Comparison of ENCODE assay signal across 28 cellular contexts in genomic region chrX:13863326-13863725, GRCh38. TPM values are rescaled to one million over a fixed set of nuclear protein-coding genes. Genes with fewer than 3 reads are reported as not detected.
DNase-seq lines count a peak whose midpoint lies in the region; ATAC-seq and TF ChIP-seq lines count a peak whose summit lies in the region.
"Had no signal": no experiment of that assay in that cellular context is flagged by ENCODE, and none has a peak within 500 bp of the region (broad histone marks: within the 10 kb centered on the region; RNA-seq: fewer than 3 reads in every experiment).

No MANE protein-coding gene starts in this region.

- peaks cover 6% of the 10 kb centered on the region for H3K4me1 ChIP-seq in neural progenitor cell
- no peaks in the 10 kb centered on the region for H3K4me1 ChIP-seq in aorta (ENCODE audit: control insufficient read depth in 1 of 2, insufficient read depth in 2 of 2, low read length in 2 of 2)
- H3K4me1 ChIP-seq: gastrocnemius medialis, right lobe of liver, SJSA1 had no signal

- 51 to 63% methylated on average over 3 of the region's 3 CpGs for WGBS in aorta, 2 donors

- H3K4me2 ChIP-seq in neural progenitor cell, result peak overlapping the region; percentile 19

- no peaks in the 10 kb centered on the region for H3F3A ChIP-seq in neural progenitor cell (ENCODE audit: low read depth)

- H3K27me3 ChIP-seq in neural progenitor cell (no peaks in the 10 kb centered on the region), aorta (ENCODE audit: control insufficient read depth in 1 of 2, insufficient read depth in 2 of 2, low read length in 1 of 2) (no peaks in the 10 kb centered on the region)
- H3K27me3 ChIP-seq: gastrocnemius medialis, ovary, right lobe of liver, SJSA1, tibial nerve had no signal

- H3K27ac ChIP-seq in caudate nucleus (ENCODE audit: low read depth, low read length) (peak overlapping the region; percentile 71), neural progenitor cell (no peak overlapping the region), aorta (ENCODE audit: low read depth in 1 of 2, low read length in 2 of 2) (no peak overlapping the region)
- H3K27ac ChIP-seq: epithelial cell of prostate, gastrocnemius medialis, GM23248, ovary, right lobe of liver, SJSA1, VCaP had no signal

- H4K20me1 ChIP-seq in neural progenitor cell (ENCODE audit: low read depth), result no peaks in the 10 kb centered on the region

- no peak overlapping the region for H3K9ac ChIP-seq in neural progenitor cell
- H3K9ac ChIP-seq: GM23248 had no signal

- H3K9me3 ChIP-seq in neural progenitor cell (ENCODE audit: low read depth) (no peaks in the 10 kb centered on the region), aorta (ENCODE audit: control insufficient read depth, low read length) (no peaks in the 10 kb centered on the region)
- H3K9me3 ChIP-seq: gastrocnemius medialis, ovary, right lobe of liver, SJSA1, tibial nerve had no signal

- no peak overlapping the region for H3K4me3 ChIP-seq in neural progenitor cell
- H3K4me3 ChIP-seq in aorta (ENCODE audit: low read length in 2 of 2), result no peak overlapping the region
- H3K4me3 ChIP-seq: gastrocnemius medialis, GM23248, lung, ovary, right lobe of liver, SJSA1, tibial nerve had no signal

- no peak overlapping the region for H2AFZ ChIP-seq in neural progenitor cell (replicated peaks)
- H2AFZ ChIP-seq: GM23248 had no signal

- no peak for ATAC-seq in aorta (ENCODE audit: low FRiP score)
- ATAC-seq in GM19035 (IDR thresholded peaks at IDR 0.05; ENCODE audit: unreplicated experiment), result no peak
- ATAC-seq: activated CD8-positive, alpha-beta T cell treated with anti-CD3 and anti-CD28 coated beads for 36 hours; gastrocnemius medialis; Panc1; right lobe of liver; T-helper 17 cell had no signal

- intact Hi-C loops in aorta (cut with DNase I), result no loop called here

- H3K4me1 Mint-ChIP-seq in neural progenitor cell, result peaks cover 51% of the 10 kb centered on the region
- H3K4me1 Mint-ChIP-seq: CD4-positive, CD25-positive, alpha-beta regulatory T cell; T-helper 17 cell had no signal

- peaks cover 2% of the 10 kb centered on the region for H3K27me3 Mint-ChIP-seq in neural progenitor cell (ENCODE audit: insufficient read depth, low read depth)

- peaks cover 4% of the 10 kb centered on the region for H3K9me3 Mint-ChIP-seq in neural progenitor cell
- H3K9me3 Mint-ChIP-seq: activated CD8-positive, alpha-beta T cell treated with anti-CD3 and anti-CD28 coated beads for 36 hours; activated T-cell treated with anti-CD3 and anti-CD28 coated beads, Interleukin-2, amount 50 U/mL, for 24 hours; CD4-positive, CD25-positive, alpha-beta regulatory T cell; dendritic cell treated with granulocyte-macrophage colony-stimulating factor and Interleukin-4, amounts not matched to agents 40 ng/mL and 50 ng/mL, for 4 days had no signal

- DNase-seq in EH (ENCODE audit: low read depth), result peak; percentile 4
- DNase-seq in NCI-H2227 treated with DMSO at 0.1 percent for 48 hours (lab: John Stamatoyannopoulos, UW), result peak; percentile 68
- peak in 6 of 61 donors; percentile 3 to 62 (median 7) for DNase-seq in caudate nucleus (lab: John Stamatoyannopoulos, UW)
- DNase-seq in neural progenitor cell (ENCODE audit: low spot score), result no peak
- DNase-seq in HK-2 (ENCODE audit: unreplicated experiment), result no peak
- DNase-seq in aorta, result no peak
- no peak for DNase-seq in NCI-H1930 (lab: John Stamatoyannopoulos, UW)
- DNase-seq: activated CD8-positive, alpha-beta T cell treated with anti-CD3 and anti-CD28 coated beads for 36 hours; activated naive CD4-positive, alpha-beta T cell; activated T-cell treated with anti-CD3 and anti-CD28 coated beads, Interleukin-2, amount 50 U/mL, for 24 hours; CD4-positive, CD25-positive, alpha-beta regulatory T cell; gastrocnemius medialis; GM23248; naive B cell; NCI-H1694 treated with DMSO at 0.1 percent for 48 hours; NCI-H446; NK-92 treated with Interleukin-12 subunit alpha and Interleukin-12 subunit beta, amount 100 ng/mL, for 24 hours; ovary; right lobe of liver; T-helper 17 cell had no signal

- H3K79me2 ChIP-seq in neural progenitor cell (ENCODE audit: low read depth), result no peaks in the 10 kb centered on the region

- TF ChIP-seq CTCF in neural progenitor cell (IDR thresholded peaks at IDR 0.05), result no peak

- no peak overlapping the region for H3K4me3 Mint-ChIP-seq in neural progenitor cell
- H3K4me3 Mint-ChIP-seq: activated CD8-positive, alpha-beta T cell treated with anti-CD3 and anti-CD28 coated beads for 36 hours; activated T-cell treated with anti-CD3 and anti-CD28 coated beads, Interleukin-2, amount 50 U/mL, for 24 hours; CD4-positive, CD25-positive, alpha-beta regulatory T cell; dendritic cell treated with granulocyte-macrophage colony-stimulating factor and Interleukin-4, amounts not matched to agents 40 ng/mL and 50 ng/mL, for 4 days; naive B cell; T-helper 17 cell had no signal

- H3K27ac Mint-ChIP-seq in neural progenitor cell, result peak overlapping the region; percentile 98
- H3K27ac Mint-ChIP-seq: activated CD8-positive, alpha-beta T cell treated with anti-CD3 and anti-CD28 coated beads for 36 hours; activated T-cell treated with anti-CD3 and anti-CD28 coated beads, Interleukin-2, amount 50 U/mL, for 24 hours; CD4-positive, CD25-positive, alpha-beta regulatory T cell; dendritic cell treated with granulocyte-macrophage colony-stimulating factor and Interleukin-4, amounts not matched to agents 40 ng/mL and 50 ng/mL, for 4 days; naive B cell; T-helper 17 cell had no signal

- no peaks in the 10 kb centered on the region for H3K36me3 ChIP-seq in neural progenitor cell
- no peaks in the 10 kb centered on the region for H3K36me3 ChIP-seq in aorta (ENCODE audit: control insufficient read depth in 1 of 2, insufficient read depth in 2 of 2, low read length in 1 of 2)
- H3K36me3 ChIP-seq: gastrocnemius medialis, ovary, right lobe of liver, SJSA1, tibial nerve had no signal

- H3K36me3 Mint-ChIP-seq in neural progenitor cell, result peaks cover 8% of the 10 kb centered on the region
- H3K36me3 Mint-ChIP-seq: CD4-positive, CD25-positive, alpha-beta regulatory T cell; naive B cell had no signal

RNA-seq across cellular contexts. Expression of gene GPM6B, which starts 46.4 kb away (rescaled TPM):
- 49.6 and 69.2 TPM in 2 replicates for total RNA-seq in neural progenitor cell (ENCODE audit: low replicate concordance)
- total RNA-seq in aorta, result 10 to 100 TPM; 16.6 to 19.6 TPM
- polyA plus RNA-seq in aorta, result 10 to 100 TPM in 1 of 2 donors, 1 to 10 TPM in 1; 6.3 to 15.4 TPM
- total RNA-seq: activated CD8-positive, alpha-beta T cell treated with anti-CD3 and anti-CD28 coated beads for 36 hours; CD4-positive, CD25-positive, alpha-beta regulatory T cell; SJSA1; T-helper 17 cell had no signal

Comparison
In these comparisons a context has a peak if more than half of its experiments do, and no peak if none do; other contexts are left out.
1. DNase-seq: peak in EH (single experiment) and NCI-H2227 treated with DMSO at 0.1 percent for 48 hours (single experiment); none in neural progenitor cell (single experiment), HK-2 (single experiment), aorta (0 of 2) and NCI-H1930 (0 of 2).